Comparison of ENCODE assay signal across 9 cellular contexts in genomic region chrX:74291964-74292891, GRCh38. TPM values are rescaled to one million over a fixed set of nuclear protein-coding genes. Genes with fewer than 3 reads are reported as not detected.
DNase-seq lines count a peak whose midpoint lies in the region; ATAC-seq lines count a peak whose summit lies in the region.
"Had no signal": no experiment of that assay in that cellular context is flagged by ENCODE, and none has a peak within 500 bp of the region (broad histone marks: within the 10 kb centered on the region; RNA-seq: fewer than 3 reads in every experiment).

No MANE protein-coding gene starts in this region.

- DNase-seq in Ammon's horn (ENCODE audit: low spot score): peak; percentile 90
- DNase-seq in NCI-H446 treated with DMSO at 0.1 percent for 48 hours (lab: John Stamatoyannopoulos, UW): peak; percentile 80
- peak; percentile 69 for DNase-seq in activated CD4-positive, alpha-beta T cell treated with anti-CD3 and anti-CD28 coated beads for 1 hour
- peak; percentile 81 for DNase-seq in cerebellum (ENCODE audit: low spot score)
- peak; percentile 88 to 89 for DNase-seq in left colon
- peak; percentile 67 to 69 for DNase-seq in stimulated activated CD4-positive, alpha-beta T cell treated with anti-CD3 and anti-CD28 coated beads, Interleukin-1b, Interleukin-23, amount 100 ng/mL, for 4 hours (ENCODE audit: low read depth in 2 of 2)

- ATAC-seq in GM19043 (IDR thresholded peaks at IDR 0.05; ENCODE audit: low read depth, unreplicated experiment) (peak; percentile 87), HG03354 (IDR thresholded peaks at IDR 0.05; ENCODE audit: poor library complexity, severe bottlenecking, unreplicated experiment) (peak; percentile 87), left colon (peak; percentile 91)

- intact Hi-C loops in left colon (cut with DNase I, micrococcal nuclease): no loop called here

RNA-seq across cellular contexts. Expression of gene ZCCHC13, which starts 11.8 kb away (rescaled TPM):
- not detected for total RNA-seq in cerebellum
- not detected for total RNA-seq in left colon
- total RNA-seq: activated CD8-positive, alpha-beta memory T cell treated with anti-CD3 and anti-CD28 coated beads for 36 hours had no signal

Comparison
In these comparisons a context has a peak if more than half of its experiments do, and no peak if none do; other contexts are left out.
1. Peak in every context shown above with its lines: DNase-seq and ATAC-seq.